Comparison of ENCODE assay signal across 26 cellular contexts in the genomic region with DNA sequence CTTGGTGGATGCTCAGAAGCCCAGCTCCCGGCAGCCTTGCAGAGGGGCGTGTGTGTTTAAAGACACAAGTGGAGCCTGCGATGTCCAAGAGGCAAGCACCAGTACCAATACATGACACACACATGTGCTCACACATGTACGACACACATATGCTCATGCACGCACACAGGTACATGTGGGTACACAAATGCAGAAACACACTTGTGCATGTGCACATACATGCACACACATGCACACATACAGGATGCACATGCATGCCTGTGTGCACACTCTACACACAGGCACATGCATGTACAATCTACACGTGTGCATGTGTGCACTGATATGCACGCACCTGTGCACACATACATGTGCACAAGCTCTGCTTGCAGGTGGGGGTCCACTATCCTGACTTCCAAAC. TPM values are rescaled to one million over a fixed set of nuclear protein-coding genes. Genes with fewer than 3 reads are reported as not detected.
"Had no signal": no experiment of that assay in that cellular context is flagged by ENCODE, and none has a peak within 500 bp of the region (broad histone marks: within the 10 kb centered on the region; RNA-seq: fewer than 3 reads in every experiment).

No MANE protein-coding gene starts in this region.

- H3K9ac ChIP-seq: parathyroid adenoma had no signal

- H3K4me3 ChIP-seq: esophagus muscularis mucosa, gastroesophageal sphincter, heart left ventricle, hepatocyte, lung, right atrium auricular region, thoracic aorta, tibial nerve, vagina had no signal

- H3K4me1 ChIP-seq: foreskin keratinocyte, gastroesophageal sphincter, heart left ventricle, parathyroid adenoma, right atrium auricular region, tibial nerve, vagina had no signal

- H3K9me3 ChIP-seq: esophagus muscularis mucosa, gastroesophageal sphincter, heart left ventricle, right atrium auricular region, sigmoid colon, thoracic aorta, tibial nerve, vagina had no signal

- FAIRE-seq: colon, endothelial cell of umbilical vein, kidney had no signal

- H3K79me2 ChIP-seq: hepatocyte, parathyroid adenoma had no signal

- DNase-seq: effector memory CD4-positive, alpha-beta T cell; foreskin keratinocyte; heart left ventricle; kidney; naive thymus-derived CD4-positive, alpha-beta T cell; sigmoid colon; stimulated activated CD4-positive, alpha-beta T cell treated with anti-CD3 and anti-CD28 coated beads, Interleukin-2, amount 100 ng/mL, for 24 hours; stimulated activated CD4-positive, alpha-beta T cell treated with anti-CD3 and anti-CD28 coated beads, Interleukin-4, amount 100 ng/mL, for 24 hours; stimulated activated naive CD8-positive, alpha-beta T cell treated with anti-CD3 and anti-CD28 coated beads, Interleukin-15, Interleukin-2, amounts not matched to agents 100 U/mL and 50 U/mL, for 24 hours had no signal

- ATAC-seq: foreskin keratinocyte; gastroesophageal sphincter; heart left ventricle; left lobe of liver; naive thymus-derived CD4-positive, alpha-beta T cell; stimulated activated effector memory CD8-positive, alpha-beta T cell treated with anti-CD3 and anti-CD28 coated beads, Interleukin-12 subunit alpha, Interleukin-12 subunit beta, amount 100 ng/mL, for 72 hours; stimulated activated naive CD8-positive, alpha-beta T cell treated with anti-CD3 and anti-CD28 coated beads, Interleukin-15, Interleukin-2, amounts not matched to agents 100 U/mL and 50 U/mL, for 24 hours had no signal

- H3K27ac ChIP-seq: esophagus muscularis mucosa, foreskin keratinocyte, gastroesophageal sphincter, heart left ventricle, hepatocyte, parathyroid adenoma, right atrium auricular region, sigmoid colon, thoracic aorta, tibial nerve, vagina had no signal

- H3K27me3 ChIP-seq: vagina had no signal

- H3K36me3 ChIP-seq: esophagus muscularis mucosa, gastroesophageal sphincter, heart left ventricle, right atrium auricular region, thoracic aorta, tibial nerve, vagina had no signal

- H2AFZ ChIP-seq: hepatocyte, parathyroid adenoma had no signal

RNA-seq across cellular contexts. Expression of gene RBFOX3, which starts 10.8 kb away (rescaled TPM):
- total RNA-seq: endothelial cell of umbilical vein, epithelial cell of proximal tubule, fibroblast of lung, foreskin keratinocyte, heart left ventricle, hepatocyte, kidney, left lobe of liver, liver, osteoblast, right atrium auricular region, thoracic aorta, tibial nerve had no signal
- polyA plus RNA-seq: endothelial cell of umbilical vein, fibroblast of lung, foreskin keratinocyte, heart left ventricle had no signal
